ENCODE assay signal across 1 cellular context in the genomic region with DNA sequence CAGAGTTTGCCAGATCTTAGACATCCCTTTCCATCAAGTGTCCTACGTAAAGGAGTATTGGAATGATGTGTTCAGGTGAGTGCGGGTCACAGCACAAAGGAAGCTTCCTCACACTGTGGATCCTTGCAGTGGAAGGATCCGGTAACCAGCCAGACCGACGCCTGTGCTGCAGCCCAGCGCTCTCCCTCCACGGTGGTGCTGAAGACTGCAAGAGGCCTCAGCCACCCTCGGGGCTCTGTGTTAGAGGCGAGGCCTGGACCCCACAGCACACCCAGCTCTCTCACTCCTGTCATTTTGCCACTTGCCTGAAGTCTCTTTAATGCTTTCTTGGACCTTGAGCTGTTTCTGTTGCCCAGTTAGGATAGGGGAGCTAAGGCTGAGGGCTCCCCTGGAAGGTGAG.
TF ChIP-seq lines count a peak whose summit lies in the region.

No MANE protein-coding gene starts in this region.

TF ChIP-seq in neural cell, 6 proteins besides CTCF, POLR2A, EP300 and RAD21 (continued from another document):
- TF ChIP-seq POLR2AphosphoS5 (IDR thresholded peaks at IDR 0.05) (no peak), EZH2 (IDR thresholded peaks at IDR 0.05; ENCODE audit: borderline replicate concordance, insufficient read depth, low read length, poor library complexity, severe bottlenecking) (no peak), MXI1 (conservative IDR thresholded peaks at IDR 0.05; ENCODE audit: poor library complexity, severe bottlenecking) (no peak)
